8 cellular contexts compared by ENCODE assay signal in genomic region chr11:122696662-122697061, GRCh38. TPM values are rescaled to one million over a fixed set of nuclear protein-coding genes. Genes with fewer than 3 reads are reported as not detected.
DNase-seq lines count a peak whose midpoint lies in the region; ATAC-seq and TF ChIP-seq lines count a peak whose summit lies in the region.

No MANE protein-coding gene starts in this region.

- DNase-seq in Peyer's patch (peak in 2 of 3 donors; percentile 62 to 81), NCI-H1694 treated with DMSO at 0.1 percent for 48 hours (lab: John Stamatoyannopoulos, UW) (no peak), GOT3 (lab: John Stamatoyannopoulos, UW) (no peak)
- peak; percentile 78 for DNase-seq in activated naive CD4-positive, alpha-beta T cell treated with Interleukin-2 at 50 U/mL for 16 hours
- DNase-seq in stimulated activated CD8-positive, alpha-beta memory T cell treated with anti-CD3 and anti-CD28 coated beads, Interleukin-12 subunit alpha, Interleukin-12 subunit beta, amount 100 ng/mL, for 24 hours (ENCODE audit: extremely low read depth): peak; percentile 36

- H3K9me3 ChIP-seq in Peyer's patch: no peaks in the 10 kb centered on the region

- no peaks in the 10 kb centered on the region for H3K36me3 ChIP-seq in Peyer's patch

- ATAC-seq in GM19372 (IDR thresholded peaks at IDR 0.05; ENCODE audit: low read depth, unreplicated experiment) (peak; percentile 72), GM21381 (IDR thresholded peaks at IDR 0.05; ENCODE audit: unreplicated experiment) (no peak), HG03196 (IDR thresholded peaks at IDR 0.05; ENCODE audit: unreplicated experiment) (no peak)

- peak in 1 of 2 donors; percentile 9 for TF ChIP-seq POLR2A in Peyer's patch (IDR thresholded peaks at IDR 0.05)

- H3K4me1 ChIP-seq in Peyer's patch: peaks cover 0 to 5% (median 3%) of the 10 kb centered on the region in 4 donors

- H3K4me3 ChIP-seq in Peyer's patch: no peak overlapping the region

- TF ChIP-seq CTCF in Peyer's patch (IDR thresholded peaks at IDR 0.05): no peak

- no peaks in the 10 kb centered on the region for H3K27me3 ChIP-seq in Peyer's patch

- peak overlapping the region; percentile 29 to 71 (median 56) for H3K27ac ChIP-seq in Peyer's patch

RNA-seq across cellular contexts. Expression of gene UBASH3B, which starts 41.1 kb away (rescaled TPM):
- total RNA-seq in Peyer's patch: 10 to 100 TPM in 1 of 4 donors, 1 to 10 TPM in 3; 2.3 to 14.9 (median 5.2) TPM

Comparison
In these comparisons a context has a peak if more than half of its experiments do, and no peak if none do; other contexts are left out.
1. DNase-seq: peak in Peyer's patch (2 of 3), activated naive CD4-positive, alpha-beta T cell treated with Interleukin-2 at 50 U/mL for 16 hours (single experiment) and stimulated activated CD8-positive, alpha-beta memory T cell treated with anti-CD3 and anti-CD28 coated beads, Interleukin-12 subunit alpha, Interleukin-12 subunit beta, amount 100 ng/mL, for 24 hours (single experiment); none in NCI-H1694 treated with DMSO at 0.1 percent for 48 hours (single experiment) and GOT3 (single experiment).